Comparison of ENCODE assay signal across 26 cellular contexts in genomic region chr5:41547991-41548390, GRCh38.
"Had no signal": no experiment of that assay in that cellular context is flagged by ENCODE, and none has a peak within 500 bp of the region (broad histone marks: within the 10 kb centered on the region; RNA-seq: fewer than 3 reads in every experiment).

No MANE protein-coding gene starts in this region.

- H3K4me1 ChIP-seq: stomach, suprapubic skin, testis, thyroid gland, tibial artery, tibial nerve, transverse colon, upper lobe of left lung, upper lobe of right lung, uterus, vagina had no signal

- H3K36me3 ChIP-seq: stomach, suprapubic skin, thoracic aorta, thyroid gland, tibial artery, tibial nerve, transverse colon, upper lobe of left lung, upper lobe of right lung, uterus, vagina had no signal

- DNase-seq: stimulated activated CD4-positive, alpha-beta T cell treated with anti-CD3 and anti-CD28 coated beads, Interleukin-2, amount 100 ng/mL, for 48 hours; stimulated activated CD4-positive, alpha-beta T cell treated with anti-CD3 and anti-CD28 coated beads, Interleukin-4, amount 100 ng/mL, for 1 hour; stimulated activated CD4-positive, alpha-beta T cell treated with anti-CD3 and anti-CD28 coated beads, Interleukin-4, amount 100 ng/mL, for 24 hours; stimulated activated CD4-positive, alpha-beta T cell treated with anti-CD3 and anti-CD28 coated beads, Interleukin-4, amount 100 ng/mL, for 4 hours; stimulated activated CD8-positive, alpha-beta memory T cell treated with anti-CD3 and anti-CD28 coated beads, Interleukin-4, amount 100 ng/mL, for 48 hours; stimulated activated naive B cell treated with anti-CD40 and anti-IgM and Interleukin-4, amounts not matched to agents 10 μg/mL and 1 μg/mL and 100 μg/mL, for 72 hours; stimulated activated naive CD4-positive, alpha-beta T cell; stimulated activated naive CD4-positive, alpha-beta T cell treated with Interleukin-2 at 50 U/mL for 16 hours; stimulated activated naive CD8-positive, alpha-beta T cell treated with anti-CD3 and anti-CD28 coated beads, Interleukin-15, amount 100 ng/mL, for 72 hours; stimulated activated naive CD8-positive, alpha-beta T cell treated with anti-CD3 and anti-CD28 coated beads, Interleukin-15, Interleukin-2, amounts not matched to agents 100 U/mL and 50 U/mL, for 24 hours; stomach; substantia nigra; testis; thyroid gland; tibial artery; transverse colon; trophoblast cell; upper lobe of left lung; upper lobe of right lung; uterus had no signal

- H3K4me3 ChIP-seq: stomach, suprapubic skin, testis, thoracic aorta, thyroid gland, tibial artery, tibial nerve, transverse colon, upper lobe of left lung, upper lobe of right lung, uterus, vagina had no signal

- ATAC-seq: stimulated activated effector memory CD8-positive, alpha-beta T cell treated with anti-CD3 and anti-CD28 coated beads, Interleukin-12 subunit alpha, Interleukin-12 subunit beta, amount 100 ng/mL, for 72 hours; stimulated activated memory B cell treated with anti-CD40 and anti-IgM and Interleukin-4, amounts not matched to agents 10 μg/mL and 1 μg/mL and 100 μg/mL, for 72 hours; stimulated activated naive B cell treated with anti-CD40 and anti-IgM and Interleukin-4, amounts not matched to agents 10 μg/mL and 1 μg/mL and 100 μg/mL, for 72 hours; stimulated activated naive CD8-positive, alpha-beta T cell treated with anti-CD3 and anti-CD28 coated beads, Interleukin-15, amount 100 ng/mL, for 72 hours; stimulated activated naive CD8-positive, alpha-beta T cell treated with anti-CD3 and anti-CD28 coated beads, Interleukin-15, Interleukin-2, amounts not matched to agents 100 U/mL and 50 U/mL, for 24 hours; upper lobe of right lung had no signal

- H3K9me3 ChIP-seq: suprapubic skin, testis, thoracic aorta, thyroid gland, tibial artery, transverse colon, uterus, vagina had no signal

- H3K27ac ChIP-seq: stomach, suprapubic skin, testis, thoracic aorta, thyroid gland, tibial artery, tibial nerve, transverse colon, upper lobe of left lung, upper lobe of right lung, uterus, vagina had no signal

- H3K27me3 ChIP-seq: stomach, suprapubic skin, testis, thyroid gland, tibial artery, tibial nerve, transverse colon, upper lobe of left lung, upper lobe of right lung, uterus, vagina had no signal
